ENCODE assay signal across 8 cellular contexts in the genomic region with DNA sequence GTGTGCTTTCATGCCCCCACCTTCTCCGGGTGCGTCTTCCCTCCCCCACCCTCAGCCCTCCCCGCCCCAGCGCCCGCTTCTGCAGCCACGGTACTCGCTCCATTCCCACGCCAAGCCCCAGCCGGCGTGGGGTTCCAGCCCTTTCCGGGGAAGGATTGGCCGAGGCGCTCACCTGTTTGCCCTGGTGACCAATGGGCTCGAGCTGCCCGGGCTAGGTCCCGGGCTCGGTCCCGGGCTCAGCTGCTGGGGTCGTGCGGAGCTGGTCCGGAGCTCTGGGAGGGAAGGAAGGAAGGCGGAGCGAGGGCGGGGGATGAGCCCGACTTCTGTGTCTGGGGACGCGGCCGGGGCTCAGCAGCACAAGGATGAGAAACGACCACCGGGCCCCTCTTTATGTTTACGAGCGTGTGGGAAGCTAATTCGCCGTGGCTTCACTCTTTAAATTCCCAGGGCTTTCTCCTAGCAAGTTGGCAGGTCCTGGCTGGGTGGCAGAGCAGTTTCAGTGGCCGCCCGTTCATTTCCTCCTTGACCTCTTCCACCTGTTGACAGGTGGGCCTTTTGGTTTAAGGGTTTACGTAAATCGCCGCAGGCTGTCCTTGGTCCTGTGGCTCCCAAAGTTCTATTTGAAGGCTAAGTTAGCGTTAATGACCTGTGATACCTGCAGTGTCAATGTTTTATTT. TPM values are rescaled to one million over a fixed set of nuclear protein-coding genes. Genes with fewer than 3 reads are reported as not detected.
DNase-seq lines count a peak whose midpoint lies in the region; ATAC-seq and TF ChIP-seq lines count a peak whose summit lies in the region.

A gene with protein sequence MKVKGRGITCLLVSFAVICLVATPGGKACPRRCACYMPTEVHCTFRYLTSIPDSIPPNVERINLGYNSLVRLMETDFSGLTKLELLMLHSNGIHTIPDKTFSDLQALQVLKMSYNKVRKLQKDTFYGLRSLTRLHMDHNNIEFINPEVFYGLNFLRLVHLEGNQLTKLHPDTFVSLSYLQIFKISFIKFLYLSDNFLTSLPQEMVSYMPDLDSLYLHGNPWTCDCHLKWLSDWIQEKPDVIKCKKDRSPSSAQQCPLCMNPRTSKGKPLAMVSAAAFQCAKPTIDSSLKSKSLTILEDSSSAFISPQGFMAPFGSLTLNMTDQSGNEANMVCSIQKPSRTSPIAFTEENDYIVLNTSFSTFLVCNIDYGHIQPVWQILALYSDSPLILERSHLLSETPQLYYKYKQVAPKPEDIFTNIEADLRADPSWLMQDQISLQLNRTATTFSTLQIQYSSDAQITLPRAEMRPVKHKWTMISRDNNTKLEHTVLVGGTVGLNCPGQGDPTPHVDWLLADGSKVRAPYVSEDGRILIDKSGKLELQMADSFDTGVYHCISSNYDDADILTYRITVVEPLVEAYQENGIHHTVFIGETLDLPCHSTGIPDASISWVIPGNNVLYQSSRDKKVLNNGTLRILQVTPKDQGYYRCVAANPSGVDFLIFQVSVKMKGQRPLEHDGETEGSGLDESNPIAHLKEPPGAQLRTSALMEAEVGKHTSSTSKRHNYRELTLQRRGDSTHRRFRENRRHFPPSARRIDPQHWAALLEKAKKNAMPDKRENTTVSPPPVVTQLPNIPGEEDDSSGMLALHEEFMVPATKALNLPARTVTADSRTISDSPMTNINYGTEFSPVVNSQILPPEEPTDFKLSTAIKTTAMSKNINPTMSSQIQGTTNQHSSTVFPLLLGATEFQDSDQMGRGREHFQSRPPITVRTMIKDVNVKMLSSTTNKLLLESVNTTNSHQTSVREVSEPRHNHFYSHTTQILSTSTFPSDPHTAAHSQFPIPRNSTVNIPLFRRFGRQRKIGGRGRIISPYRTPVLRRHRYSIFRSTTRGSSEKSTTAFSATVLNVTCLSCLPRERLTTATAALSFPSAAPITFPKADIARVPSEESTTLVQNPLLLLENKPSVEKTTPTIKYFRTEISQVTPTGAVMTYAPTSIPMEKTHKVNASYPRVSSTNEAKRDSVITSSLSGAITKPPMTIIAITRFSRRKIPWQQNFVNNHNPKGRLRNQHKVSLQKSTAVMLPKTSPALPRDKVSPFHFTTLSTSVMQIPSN (N-terminal part only) (minus strand): TSS at position 288 of the 677 bp plus-strand sequence. CDS start 2,352 bp downstream, outside the sequence.

- no peaks in the 10 kb centered on the region for H3K9me3 ChIP-seq in SK-N-MC (ENCODE audit: low read depth, low read length)

- DNase-seq in GM03348 (ENCODE audit: low spot score), result peak; percentile 65
- DNase-seq in SK-N-MC (ENCODE audit: low read depth, low spot score), result no peak
- DNase-seq in left ventricle myocardium superior, result peak; percentile 51
- DNase-seq in retinal pigment epithelial cell (ENCODE audit: low read depth), result no peak
- DNase-seq in occipital lobe (lab: John Stamatoyannopoulos, UW), result no peak

- H3K4me3 ChIP-seq in SK-N-MC, result peak within 1 kb of the TSS; percentile 85
- H3K4me3 ChIP-seq in retinal pigment epithelial cell (ENCODE audit: low read length), result peak within 1 kb of the TSS; percentile 59

- no peak for TF ChIP-seq CTCF in retinal pigment epithelial cell (conservative IDR thresholded peaks at IDR 0.05; ENCODE audit: low read depth, low read length)

- H3K27ac ChIP-seq in SK-N-MC, result no peak within 1 kb of the TSS

- intact Hi-C loops in left ventricle myocardium superior (cut with micrococcal nuclease), result no loop called here

- no peaks in the 10 kb centered on the region for H3K36me3 ChIP-seq in SK-N-MC (ENCODE audit: insufficient read depth, low read length)

- peak within 1 kb of the TSS; percentile 66 for H3K9ac ChIP-seq in SK-N-MC (ENCODE audit: insufficient read length)

- ATAC-seq in left ventricle myocardium superior (peak; percentile 71), GM18867 (IDR thresholded peaks at IDR 0.05; ENCODE audit: unreplicated experiment) (no peak), HG02759 (IDR thresholded peaks at IDR 0.05; ENCODE audit: unreplicated experiment) (no peak), GM21737 (IDR thresholded peaks at IDR 0.05; ENCODE audit: unreplicated experiment) (no peak)

RNA-seq across cellular contexts. Expression of the gene that starts here (rescaled TPM):
- total RNA-seq in left ventricle myocardium superior, result 1.9 TPM
- 0.31 TPM for total RNA-seq in occipital lobe

Comparison
In these comparisons a context has a peak if more than half of its experiments do, and no peak if none do; other contexts are left out.
1. DNase-seq: peak in GM03348 (single experiment) and left ventricle myocardium superior (single experiment); none in SK-N-MC (single experiment), retinal pigment epithelial cell (single experiment) and occipital lobe (single experiment).